8 cellular contexts compared by ENCODE assay signal in the genomic region with DNA sequence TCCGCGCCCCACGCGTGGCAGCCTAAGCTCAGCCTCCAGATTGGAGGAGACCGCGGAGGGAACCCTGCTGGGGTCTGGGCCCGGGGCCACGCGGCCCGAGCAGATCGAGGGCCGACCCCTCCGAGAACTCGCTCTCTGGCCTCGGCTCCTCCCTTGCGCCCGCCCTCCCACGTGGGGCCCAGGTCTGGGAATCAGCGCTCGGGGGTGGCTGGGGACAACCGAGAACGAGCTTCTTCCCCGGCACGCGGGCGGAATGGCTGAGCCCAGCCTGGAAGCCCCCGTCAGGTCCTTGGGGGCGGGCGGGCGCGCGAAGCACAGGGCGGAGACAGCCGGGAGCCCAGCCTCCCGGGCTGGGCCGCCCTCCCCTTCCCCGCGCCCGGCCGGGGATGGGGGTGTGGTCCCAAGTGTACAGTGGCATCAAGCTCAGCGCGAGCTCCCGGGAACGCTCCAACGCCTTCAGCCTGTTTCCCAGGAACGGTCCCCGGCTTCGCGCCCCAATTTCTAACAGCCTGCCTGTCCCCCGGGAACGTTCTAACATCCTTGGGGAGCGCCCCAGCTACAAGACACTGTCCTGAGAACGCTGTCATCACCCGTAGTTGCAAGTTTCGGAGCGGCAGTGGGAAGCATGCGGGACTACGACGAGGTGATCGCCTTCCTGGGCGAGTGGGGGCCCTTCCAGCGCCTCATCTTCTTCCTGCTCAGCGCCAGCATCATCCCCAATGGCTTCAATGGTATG. TPM values are rescaled to one million over a fixed set of nuclear protein-coding genes. Genes with fewer than 3 reads are reported as not detected.
A peak's percentile ranks its signal among the peaks of the same experiment; 100 is the strongest.
DNase-seq lines count a peak whose midpoint lies in the region; ATAC-seq and TF ChIP-seq lines count a peak whose summit lies in the region.

SLC22A4 (plus strand) TSS at position 403 of the 736 bp plus-strand sequence; CDS start at position 626, 223 bp downstream.

- WGBS in urinary bladder, result under 1% methylated on average over 63 of the region's 63 CpGs

- H3K27ac ChIP-seq in left ventricle myocardium inferior (replicated peaks), result peak within 1 kb of the TSS; percentile 97
- peak within 1 kb of the TSS; percentile 87 for H3K27ac ChIP-seq in urinary bladder (ENCODE audit: low read depth)

- peak within 1 kb of the TSS; percentile 97 for H3K27ac Mint-ChIP-seq in progenitor cell of endocrine pancreas

- TF ChIP-seq CTCF in GM12865 (IDR thresholded peaks at IDR 0.05; ENCODE audit: insufficient read depth, low read depth, low read length, missing control alignments) (no peak), left ventricle myocardium inferior (IDR thresholded peaks at IDR 0.05; ENCODE audit: borderline replicate concordance) (no peak), progenitor cell of endocrine pancreas (IDR thresholded peaks at IDR 0.05; ENCODE audit: unreplicated experiment) (no peak)

- intact Hi-C loops in left ventricle myocardium inferior (cut with micrococcal nuclease), result no loop called here

- peak within 1 kb of the TSS; percentile 87 for H3K4me3 Mint-ChIP-seq in progenitor cell of endocrine pancreas (ENCODE audit: low read depth)

- H3K9me3 Mint-ChIP-seq in progenitor cell of endocrine pancreas (ENCODE audit: low read depth), result no peaks in the 10 kb centered on the region

- H3K27me3 Mint-ChIP-seq in progenitor cell of endocrine pancreas, result peaks cover 31% of the 10 kb centered on the region

- H3K4me3 ChIP-seq in GM12865 (ENCODE audit: low read depth, low read length) (peak within 1 kb of the TSS; percentile 78), left ventricle myocardium inferior (peak within 1 kb of the TSS; percentile 77), urinary bladder (ENCODE audit: low read depth, low read length) (peak within 1 kb of the TSS; percentile 51)

- peaks cover 7% of the 10 kb centered on the region for H3K4me1 Mint-ChIP-seq in progenitor cell of endocrine pancreas (ENCODE audit: low read depth)

- DNase-seq in GM12865 (ENCODE audit: low read depth) (peak; percentile 87), NCI-H1105 (lab: John Stamatoyannopoulos, UW) (peak; percentile 75), T follicular helper cell (ENCODE audit: low read depth) (peak; percentile 30), amygdala (lab: John Stamatoyannopoulos, UW) (peak in 55 of 56 donors; percentile 32 to 91 (median 82)), left ventricle myocardium inferior (peak; percentile 91), progenitor cell of endocrine pancreas (ENCODE audit: low spot score, unreplicated experiment) (peak; percentile 81)

- H3K9me3 ChIP-seq in left ventricle myocardium inferior (replicated peaks), result no peaks in the 10 kb centered on the region

- H3K27me3 ChIP-seq in left ventricle myocardium inferior (ENCODE audit: low read depth), result no peaks in the 10 kb centered on the region

- peak; percentile 65 for ATAC-seq in HG02623 (IDR thresholded peaks at IDR 0.05; ENCODE audit: unreplicated experiment)

- H3K36me3 ChIP-seq in left ventricle myocardium inferior, result no peaks in the 10 kb centered on the region
- no peaks in the 10 kb centered on the region for H3K36me3 ChIP-seq in urinary bladder (ENCODE audit: insufficient read depth)

- H3K36me3 Mint-ChIP-seq in progenitor cell of endocrine pancreas (ENCODE audit: insufficient read depth), result no peaks in the 10 kb centered on the region

- H3K4me1 ChIP-seq in left ventricle myocardium inferior (peaks cover 45% of the 10 kb centered on the region), urinary bladder (ENCODE audit: insufficient read depth) (no peaks in the 10 kb centered on the region)

RNA-seq across cellular contexts. Expression of gene SLC22A4, which starts in this region (rescaled TPM):
- 2.0 TPM for total RNA-seq in left ventricle myocardium inferior
- total RNA-seq in progenitor cell of endocrine pancreas, result 0.48 TPM in 1 of 2 replicates, not detected in the other
- total RNA-seq in urinary bladder, result 2.2 TPM
- 1.5 TPM for polyA plus RNA-seq in urinary bladder

Comparison
In these comparisons a context has a peak if more than half of its experiments do, and no peak if none do; other contexts are left out.
1. Peak in every context shown above with its lines: DNase-seq, ATAC-seq, H3K4me3 ChIP-seq and H3K27ac ChIP-seq.
2. Peak in DNase-seq in progenitor cell of endocrine pancreas; RNA of the gene not detected or under 1 TPM.
3. DNase-seq: peak in every context shown above with its lines; median percentile 91 in left ventricle myocardium inferior; 87 in GM12865; 82 in amygdala; 81 in progenitor cell of endocrine pancreas; 75 in NCI-H1105; 30 in T follicular helper cell.